In genomic region chr1:42942444-42942843, GRCh38 we compare ENCODE assay signal across 2 cellular contexts.
TF ChIP-seq lines count a peak whose summit lies in the region.

No MANE protein-coding gene starts in this region.

TF ChIP-seq in HCT116, 20 proteins besides CTCF, POLR2A, EP300 and RAD21:
- TF ChIP-seq SIN3A (IDR thresholded peaks at IDR 0.05; ENCODE audit: low read depth) (no peak), YY1 (IDR thresholded peaks at IDR 0.05; ENCODE audit: extremely low read depth, insufficient replicate concordance, low read depth, low read length) (no peak), ZFX (IDR thresholded peaks at IDR 0.05) (no peak), EZH2 (IDR thresholded peaks at IDR 0.05) (no peak), SRF (IDR thresholded peaks at IDR 0.05; ENCODE audit: low read depth) (no peak), TCF7L2 (IDR thresholded peaks at IDR 0.05; ENCODE audit: borderline replicate concordance, extremely low read depth, insufficient read depth, insufficient read length) (no peak), CEBPB (IDR thresholded peaks at IDR 0.05; ENCODE audit: low read depth) (no peak), CBX3 (IDR thresholded peaks at IDR 0.05; ENCODE audit: low read depth) (no peak), MAX (IDR thresholded peaks at IDR 0.05) (no peak), ATF3 (IDR thresholded peaks at IDR 0.05) (no peak), SP1 (IDR thresholded peaks at IDR 0.05; ENCODE audit: low read depth) (no peak)
- TF ChIP-seq, protein P1, sequence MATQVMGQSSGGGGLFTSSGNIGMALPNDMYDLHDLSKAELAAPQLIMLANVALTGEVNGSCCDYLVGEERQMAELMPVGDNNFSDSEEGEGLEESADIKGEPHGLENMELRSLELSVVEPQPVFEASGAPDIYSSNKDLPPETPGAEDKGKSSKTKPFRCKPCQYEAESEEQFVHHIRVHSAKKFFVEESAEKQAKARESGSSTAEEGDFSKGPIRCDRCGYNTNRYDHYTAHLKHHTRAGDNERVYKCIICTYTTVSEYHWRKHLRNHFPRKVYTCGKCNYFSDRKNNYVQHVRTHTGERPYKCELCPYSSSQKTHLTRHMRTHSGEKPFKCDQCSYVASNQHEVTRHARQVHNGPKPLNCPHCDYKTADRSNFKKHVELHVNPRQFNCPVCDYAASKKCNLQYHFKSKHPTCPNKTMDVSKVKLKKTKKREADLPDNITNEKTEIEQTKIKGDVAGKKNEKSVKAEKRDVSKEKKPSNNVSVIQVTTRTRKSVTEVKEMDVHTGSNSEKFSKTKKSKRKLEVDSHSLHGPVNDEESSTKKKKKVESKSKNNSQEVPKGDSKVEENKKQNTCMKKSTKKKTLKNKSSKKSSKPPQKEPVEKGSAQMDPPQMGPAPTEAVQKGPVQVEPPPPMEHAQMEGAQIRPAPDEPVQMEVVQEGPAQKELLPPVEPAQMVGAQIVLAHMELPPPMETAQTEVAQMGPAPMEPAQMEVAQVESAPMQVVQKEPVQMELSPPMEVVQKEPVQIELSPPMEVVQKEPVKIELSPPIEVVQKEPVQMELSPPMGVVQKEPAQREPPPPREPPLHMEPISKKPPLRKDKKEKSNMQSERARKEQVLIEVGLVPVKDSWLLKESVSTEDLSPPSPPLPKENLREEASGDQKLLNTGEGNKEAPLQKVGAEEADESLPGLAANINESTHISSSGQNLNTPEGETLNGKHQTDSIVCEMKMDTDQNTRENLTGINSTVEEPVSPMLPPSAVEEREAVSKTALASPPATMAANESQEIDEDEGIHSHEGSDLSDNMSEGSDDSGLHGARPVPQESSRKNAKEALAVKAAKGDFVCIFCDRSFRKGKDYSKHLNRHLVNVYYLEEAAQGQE (IDR thresholded peaks at IDR 0.05; ENCODE audit: low read depth) = no peak

TF ChIP-seq in H1, 55 proteins besides CTCF, POLR2A, EP300 and RAD21:
- TF ChIP-seq POLR2AphosphoS5 (IDR thresholded peaks at IDR 0.05; ENCODE audit: low read depth, low read length) = peak; percentile 25; the same call in 1 of the 2 replicates
- no peak for TF ChIP-seq CHD7 (IDR thresholded peaks at IDR 0.05; ENCODE audit: insufficient replicate concordance, low read length)
